In genomic region chr10:11539191-11539868, GRCh38 we compare ENCODE assay signal across 1 cellular context.
TF ChIP-seq lines count a peak whose summit lies in the region.

No MANE protein-coding gene starts in this region.

TF ChIP-seq in K562, 482 proteins besides CTCF, POLR2A, EP300 and RAD21 (continued from another document and continues in another):
- TF ChIP-seq E4F1 (CRISPR knock-in tag; IDR thresholded peaks at IDR 0.05; ENCODE audit: borderline replicate concordance) (no peak), MAZ (CRISPR knock-in tag; conservative IDR thresholded peaks at IDR 0.05 in 1 of 2, IDR thresholded peaks at IDR 0.05 in 1 of 2) (peak in 1 of 2 experiments; percentile 49; a peak in 1 of 4 replicates), FOXP4 (CRISPR knock-in tag; IDR thresholded peaks at IDR 0.05; ENCODE audit: borderline replicate concordance) (no peak), RBM34 (IDR thresholded peaks at IDR 0.05; ENCODE audit: borderline replicate concordance, insufficient read depth, low read length) (no peak), CUX1 (CRISPR knock-in tag; IDR thresholded peaks at IDR 0.05) (no peak), BACH1 (tag; IDR thresholded peaks at IDR 0.05) (peak; percentile 52; the same call in 1 of the 2 replicates), CHAMP1 (IDR thresholded peaks at IDR 0.05) (no peak), ESRRA (IDR thresholded peaks at IDR 0.05; ENCODE audit: borderline replicate concordance, low read depth) (no peak), CBFB (CRISPR knock-in tag; IDR thresholded peaks at IDR 0.05) (no peak), ZNF766 (CRISPR knock-in tag; conservative IDR thresholded peaks at IDR 0.05) (peak; percentile 51; the same call in 1 of the 2 replicates), ZNF584 (CRISPR knock-in tag; IDR thresholded peaks at IDR 0.05; ENCODE audit: low read depth) (peak; percentile 90), ETS1 (conservative IDR thresholded peaks at IDR 0.05; ENCODE audit: control insufficient read depth, low read depth, low read length) (no peak), SREBF1 (IDR thresholded peaks at IDR 0.05; ENCODE audit: borderline replicate concordance, low read depth, low read length) (no peak), ZNF395 (CRISPR knock-in tag; IDR thresholded peaks at IDR 0.05) (0 out of 2 replicates have a peak, but pooled peaks have one; percentile 28), BRD9 (IDR thresholded peaks at IDR 0.05; ENCODE audit: low read depth, partially characterized antibody) (no peak), ZNF644 (tag; IDR thresholded peaks at IDR 0.05; ENCODE audit: low read depth) (no peak), HDAC3 (IDR thresholded peaks at IDR 0.05; ENCODE audit: borderline replicate concordance, partially characterized antibody) (peak; percentile 31), MEF2D (tag; conservative IDR thresholded peaks at IDR 0.05; ENCODE audit: low read depth) (0 out of 2 replicates have a peak, but pooled peaks have one; percentile 31), ZFP91 (CRISPR knock-in tag; IDR thresholded peaks at IDR 0.05) (no peak), ZNF124 (CRISPR knock-in tag; IDR thresholded peaks at IDR 0.05) (no peak), L3MBTL2 (IDR thresholded peaks at IDR 0.05) (0 out of 2 replicates have a peak, but pooled peaks have one; percentile 45), HSF4 (CRISPR knock-in tag; IDR thresholded peaks at IDR 0.05; ENCODE audit: borderline replicate concordance) (no peak), ZNF174 (CRISPR knock-in tag; IDR thresholded peaks at IDR 0.05) (no peak), NR4A1 (CRISPR knock-in tag; IDR thresholded peaks at IDR 0.05) (no peak), NR4A1 (tag; IDR thresholded peaks at IDR 0.05) (no peak), FOXM1 (IDR thresholded peaks at IDR 0.05; ENCODE audit: low read depth) (peak; percentile 29; the same call in 1 of the 2 replicates), FOXM1 (CRISPR knock-in tag; IDR thresholded peaks at IDR 0.05; ENCODE audit: low read depth) (no peak), NFE2L1 (tag; IDR thresholded peaks at IDR 0.05; ENCODE audit: borderline replicate concordance, low read depth) (no peak), TCF3 (CRISPR knock-in tag; IDR thresholded peaks at IDR 0.05) (peak; percentile 66), ZNF518B (CRISPR knock-in tag; IDR thresholded peaks at IDR 0.05) (no peak)
